8 cellular contexts compared by ENCODE assay signal in genomic region chr13:113493315-113493951, GRCh38. TPM values are rescaled to one million over a fixed set of nuclear protein-coding genes. Genes with fewer than 3 reads are reported as not detected.
A peak's percentile ranks its signal among the peaks of the same experiment; 100 is the strongest.
DNase-seq lines count a peak whose midpoint lies in the region; ATAC-seq, FAIRE-seq and TF ChIP-seq lines count a peak whose summit lies in the region.

No MANE protein-coding gene starts in this region.

- peak overlapping the region; percentile 89 for H3K4me3 ChIP-seq in ACC112 (ENCODE audit: low read depth, low read length)
- peak overlapping the region; percentile 45 for H3K4me3 ChIP-seq in LNCaP clone FGC (ENCODE audit: low read depth, low read length)
- peak overlapping the region in 1 of 4 donors; percentile 88 for H3K4me3 ChIP-seq in stomach
- no peak overlapping the region for H3K4me3 ChIP-seq in WERI-Rb-1 (ENCODE audit: low read depth, low read length)

- H3K27me3 Mint-ChIP-seq in activated CD4-positive, alpha-beta memory T cell treated with anti-CD3 and anti-CD28 coated beads, Interleukin-2, amount 10 ng/mL, durations not matched to agents 7 days and 5 days, result no peaks in the 10 kb centered on the region
- peaks cover 16% of the 10 kb centered on the region for H3K27me3 Mint-ChIP-seq in glutamatergic neuron (ENCODE audit: unreplicated experiment)

- intact Hi-C loops in stomach (cut with DNase I; ENCODE audit: low total_unique reads), result no loop called here

- H3K36me3 ChIP-seq in ACC112 (ENCODE audit: insufficient read depth, low read length) (peaks cover 25% of the 10 kb centered on the region), stomach (peaks cover 9 to 35% (median 33%) of the 10 kb centered on the region in 4 donors), WERI-Rb-1 (peaks cover 56% of the 10 kb centered on the region)

- TF ChIP-seq CTCF in LNCaP clone FGC (IDR thresholded peaks at IDR 0.05; ENCODE audit: control insufficient read depth, extremely low read depth, insufficient read depth) (no peak), glutamatergic neuron (IDR thresholded peaks at IDR 0.05; ENCODE audit: partially characterized antibody, unreplicated experiment) (no peak), stomach (IDR thresholded peaks at IDR 0.05) (no peak), WERI-Rb-1 (IDR thresholded peaks at IDR 0.05; ENCODE audit: low read depth, low read length) (no peak)

- H3K27ac ChIP-seq in ACC112 (ENCODE audit: low read depth, low read length), result peak overlapping the region; percentile 80
- peak overlapping the region; percentile 34 to 96 (median 93) for H3K27ac ChIP-seq in stomach
- no peak overlapping the region for H3K27ac ChIP-seq in WERI-Rb-1

- no peak for TF ChIP-seq POLR2A in GM12891 (IDR thresholded peaks at IDR 0.05; ENCODE audit: low read depth, low read length)
- no peak for TF ChIP-seq POLR2A in stomach (IDR thresholded peaks at IDR 0.05)

- H3K4me1 ChIP-seq in ACC112 (ENCODE audit: control insufficient read depth, insufficient read depth, low read length, unreplicated experiment) (peaks cover 33% of the 10 kb centered on the region), stomach (peaks cover 54 to 85% (median 70%) of the 10 kb centered on the region in 4 donors)

- H3K9me3 ChIP-seq in stomach, result no peaks in the 10 kb centered on the region
- no peaks in the 10 kb centered on the region for H3K9me3 ChIP-seq in WERI-Rb-1 (ENCODE audit: severe bottlenecking)

- POLR2A ChIA-PET in activated CD4-positive, alpha-beta memory T cell treated with anti-CD3 and anti-CD28 coated beads, Interleukin-2, amount 10 ng/mL, durations not matched to agents 7 days and 5 days (lab: Charles Lee), result interaction anchor here (0.7 to 1.8 kb wide), 2 partner anchors 94 to 283 kb away, joined by 3 to 6 read pairs; partner anchors contain the start of gene CUL4A

- H3K27me3 ChIP-seq in ACC112 (ENCODE audit: insufficient read depth, low read length), result no peaks in the 10 kb centered on the region
- H3K27me3 ChIP-seq in stomach, result no peaks in the 10 kb centered on the region
- H3K27me3 ChIP-seq in WERI-Rb-1 (ENCODE audit: insufficient read depth, low read depth, severe bottlenecking), result no peaks in the 10 kb centered on the region

- FAIRE-seq in GM12891 (lab: Jason Lieb, UNC), result peak; percentile 89

- WGBS in stomach, 5 donors, result 12 to 29% (median 18%) methylated on average over 5 of the region's 5 CpGs

- no peak overlapping the region for H2AFZ ChIP-seq in ACC112 (ENCODE audit: low read length, unreplicated experiment)

- H3K9me3 Mint-ChIP-seq in activated CD4-positive, alpha-beta memory T cell treated with anti-CD3 and anti-CD28 coated beads, Interleukin-2, amount 10 ng/mL, durations not matched to agents 7 days and 5 days, result no peaks in the 10 kb centered on the region
- H3K9me3 Mint-ChIP-seq in glutamatergic neuron (ENCODE audit: unreplicated experiment), result peaks cover 11% of the 10 kb centered on the region

- peak overlapping the region; percentile 77 for H3K27ac Mint-ChIP-seq in activated CD4-positive, alpha-beta memory T cell treated with anti-CD3 and anti-CD28 coated beads, Interleukin-2, amount 10 ng/mL, durations not matched to agents 7 days and 5 days
- no peak overlapping the region for H3K27ac Mint-ChIP-seq in glutamatergic neuron (ENCODE audit: unreplicated experiment)

- H3K4me3 Mint-ChIP-seq in activated CD4-positive, alpha-beta memory T cell treated with anti-CD3 and anti-CD28 coated beads, Interleukin-2, amount 10 ng/mL, durations not matched to agents 7 days and 5 days, result peak overlapping the region; percentile 44
- peak overlapping the region; percentile 34 for H3K4me3 Mint-ChIP-seq in glutamatergic neuron (ENCODE audit: unreplicated experiment)

- H3K79me2 ChIP-seq in ACC112 (ENCODE audit: control insufficient read depth, insufficient read depth, low read length, unreplicated experiment), result peaks cover 84% of the 10 kb centered on the region

- CTCF ChIA-PET in activated CD4-positive, alpha-beta memory T cell treated with anti-CD3 and anti-CD28 coated beads, Interleukin-2, amount 10 ng/mL, durations not matched to agents 7 days and 5 days (lab: Charles Lee), result no interaction called here

- ATAC-seq in GM21825 (IDR thresholded peaks at IDR 0.05; ENCODE audit: unreplicated experiment), result no peak

- H3K4me1 Mint-ChIP-seq in activated CD4-positive, alpha-beta memory T cell treated with anti-CD3 and anti-CD28 coated beads, Interleukin-2, amount 10 ng/mL, durations not matched to agents 7 days and 5 days, result peaks cover 62% of the 10 kb centered on the region
- H3K4me1 Mint-ChIP-seq in glutamatergic neuron (ENCODE audit: low read depth, unreplicated experiment), result peaks cover 31% of the 10 kb centered on the region

- H3K36me3 Mint-ChIP-seq in activated CD4-positive, alpha-beta memory T cell treated with anti-CD3 and anti-CD28 coated beads, Interleukin-2, amount 10 ng/mL, durations not matched to agents 7 days and 5 days (ENCODE audit: low read depth), result peaks cover 31% of the 10 kb centered on the region
- peaks cover 4% of the 10 kb centered on the region for H3K36me3 Mint-ChIP-seq in glutamatergic neuron (ENCODE audit: unreplicated experiment)

- no peak for DNase-seq in GM12891 (ENCODE audit: insufficient read length, low spot score)
- peak; percentile 92 for DNase-seq in LNCaP clone FGC (ENCODE audit: low read depth)
- no peak for DNase-seq in activated CD4-positive, alpha-beta memory T cell treated with anti-CD3 and anti-CD28 coated beads, Interleukin-2, amount 10 ng/mL, durations not matched to agents 7 days and 5 days
- DNase-seq in glutamatergic neuron, result no peak
- no peak for DNase-seq in stomach
- no peak for DNase-seq in WERI-Rb-1

- TF ChIP-seq EP300 in stomach (IDR thresholded peaks at IDR 0.05), result no peak

TF ChIP-seq in GM12891, 5 proteins besides CTCF, POLR2A, EP300 and RAD21:
- no peak for TF ChIP-seq SPI1 (IDR thresholded peaks at IDR 0.05; ENCODE audit: low read depth, low read length)
- TF ChIP-seq TAF1 (IDR thresholded peaks at IDR 0.05; ENCODE audit: low read depth, low read length), result no peak
- no peak for TF ChIP-seq POU2F2 (IDR thresholded peaks at IDR 0.05; ENCODE audit: low read depth, low read length)
- TF ChIP-seq POLR2AphosphoS5 (IDR thresholded peaks at IDR 0.05; ENCODE audit: low read depth, low read length), result no peak
- TF ChIP-seq PAX5 (IDR thresholded peaks at IDR 0.05; ENCODE audit: insufficient read depth, low read length, severe bottlenecking), result no peak

RNA-seq across cellular contexts. Expression of gene DCUN1D2, which starts 2.9 kb away (rescaled TPM):
- polyA plus RNA-seq in GM12891 (2012; ENCODE audit: low read depth, missing spikeins), result 5.4 TPM
- 10 to 100 TPM; 17.0 to 17.7 TPM for total RNA-seq in activated CD4-positive, alpha-beta memory T cell treated with anti-CD3 and anti-CD28 coated beads, Interleukin-2, amount 10 ng/mL, durations not matched to agents 7 days and 5 days
- total RNA-seq in glutamatergic neuron (ENCODE audit: unreplicated experiment) (97.7 TPM), stomach (10 to 100 TPM; 13.9 to 43.0 (median 31.5) TPM)
- 1 to 10 TPM; 7.3 to 8.1 (median 7.5) TPM for polyA plus RNA-seq in stomach

RNA-seq across cellular contexts. Expression of gene ADPRHL1, which starts 40.1 kb away (rescaled TPM):
- 2.2 TPM for polyA plus RNA-seq in GM12891 (2012; ENCODE audit: low read depth, missing spikeins)
- total RNA-seq in activated CD4-positive, alpha-beta memory T cell treated with anti-CD3 and anti-CD28 coated beads, Interleukin-2, amount 10 ng/mL, durations not matched to agents 7 days and 5 days, result under 1 TPM; 0.71 to 0.75 TPM
- 20.7 TPM for total RNA-seq in glutamatergic neuron (ENCODE audit: unreplicated experiment)
- 1 to 10 TPM; 1.7 to 6.7 (median 2.4) TPM for total RNA-seq in stomach
- 1 to 10 TPM; 2.2 to 5.5 (median 4.1) TPM for polyA plus RNA-seq in stomach
